1 cellular context compared by ENCODE assay signal in the genomic region with DNA sequence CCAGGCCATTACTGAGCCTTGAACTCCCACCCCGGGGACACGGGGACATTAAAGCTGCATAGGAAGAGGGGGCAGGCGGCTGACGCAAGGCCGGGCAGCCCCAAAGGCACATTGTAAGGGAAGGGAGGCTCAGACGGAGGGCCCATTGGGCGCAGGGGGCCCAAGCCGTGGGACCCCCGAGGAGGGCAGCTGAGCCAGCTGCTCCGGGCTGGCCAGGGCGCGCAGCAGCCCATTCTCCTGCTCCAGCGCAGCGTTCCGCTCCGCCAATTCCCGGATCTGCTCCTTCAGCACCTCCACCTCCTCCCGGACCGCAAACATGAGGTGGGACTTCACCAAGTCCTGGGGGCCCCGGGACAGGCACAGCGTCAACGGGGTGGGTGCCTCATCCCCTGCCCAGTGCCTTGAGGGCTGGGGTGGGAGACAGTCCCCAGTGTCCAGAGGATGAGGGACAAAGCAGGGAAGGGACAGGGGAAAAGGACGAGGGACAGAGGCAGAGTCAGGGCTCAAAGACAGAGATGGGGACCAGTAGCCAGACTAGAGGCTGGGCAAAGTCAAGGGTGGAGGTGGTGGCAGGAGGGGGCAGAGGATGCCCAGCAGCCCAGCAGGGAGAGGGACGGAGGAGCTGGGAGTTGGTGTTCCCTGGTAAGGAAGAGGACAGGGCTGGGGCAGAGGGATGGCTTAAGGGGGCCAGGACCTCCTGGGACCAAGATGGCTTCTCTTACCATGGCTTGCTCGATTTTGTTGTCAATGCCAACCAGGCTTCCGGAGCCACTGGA.
TF ChIP-seq lines count a peak whose summit lies in the region.

No MANE protein-coding gene starts in this region.

TF ChIP-seq in HepG2, 621 proteins besides CTCF, POLR2A, EP300 and RAD21:
- TF ChIP-seq ZNF724P (CRISPR knock-in tag; IDR thresholded peaks at IDR 0.05; ENCODE audit: borderline replicate concordance) (no peak), AGO2 (optimal IDR thresholded peaks at IDR 0.05; ENCODE audit: low read depth, low read length) (peak; percentile 33)
